1 cellular context compared by ENCODE assay signal in the genomic region with DNA sequence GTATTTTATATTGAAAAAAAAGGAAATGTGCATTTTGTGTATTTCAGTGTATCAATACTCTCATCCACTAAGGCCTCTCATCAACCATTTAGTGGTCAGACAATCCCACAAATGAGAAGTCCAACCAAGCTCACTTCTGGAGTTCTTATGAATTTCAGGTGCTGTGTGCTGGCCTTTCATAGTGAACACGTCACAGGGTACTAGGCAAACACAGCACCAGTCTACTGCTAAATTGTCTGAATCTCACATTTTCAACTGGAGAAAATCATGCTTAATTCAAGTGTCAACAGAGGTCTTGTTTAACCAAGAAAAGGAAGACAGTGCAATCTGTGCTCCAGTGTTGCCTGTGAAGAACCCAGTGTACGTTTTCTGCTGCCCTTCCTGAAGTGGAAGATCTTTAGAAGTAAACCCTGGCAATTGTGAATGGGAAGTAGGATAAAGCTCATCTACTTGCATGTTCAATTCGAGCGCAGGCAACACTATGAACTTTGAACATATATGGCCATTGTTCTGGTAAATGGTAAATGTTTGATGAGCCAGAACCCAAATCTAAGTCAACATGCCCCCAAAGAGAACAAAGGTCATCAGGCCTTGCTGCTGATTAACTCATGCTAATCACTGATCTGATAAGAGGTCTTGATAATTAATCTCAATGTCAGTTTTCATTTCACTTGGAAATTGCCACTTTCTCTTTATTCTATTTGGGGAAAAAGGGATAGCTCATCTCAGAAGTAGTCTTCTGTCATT.
TF ChIP-seq lines count a peak whose summit lies in the region.

No MANE protein-coding gene starts in this region.

TF ChIP-seq in HepG2, 621 proteins besides CTCF, POLR2A, EP300 and RAD21 (continued from another document and continues in another):
- no peak for TF ChIP-seq NPAS2 (CRISPR knock-in tag; IDR thresholded peaks at IDR 0.05; ENCODE audit: borderline replicate concordance)
- TF ChIP-seq RORA (CRISPR knock-in tag; IDR thresholded peaks at IDR 0.05): 0 out of 2 replicates have a peak, but pooled peaks have one; percentile 54
- no peak for TF ChIP-seq AKAP8 (CRISPR knock-in tag; IDR thresholded peaks at IDR 0.05)
- 0 out of 2 replicates have a peak, but pooled peaks have one; percentile 52 for TF ChIP-seq ZMAT3 (CRISPR knock-in tag; conservative IDR thresholded peaks at IDR 0.05)
- TF ChIP-seq PAWR (CRISPR knock-in tag; IDR thresholded peaks at IDR 0.05; ENCODE audit: borderline replicate concordance): no peak
- TF ChIP-seq MEIS2 (CRISPR knock-in tag; IDR thresholded peaks at IDR 0.05): no peak
- TF ChIP-seq MLLT10 (CRISPR knock-in tag; IDR thresholded peaks at IDR 0.05): no peak
- no peak for TF ChIP-seq ZNF546 (CRISPR knock-in tag; conservative IDR thresholded peaks at IDR 0.05)
- TF ChIP-seq ZSCAN9 (CRISPR knock-in tag; IDR thresholded peaks at IDR 0.05; ENCODE audit: borderline replicate concordance): 0 out of 2 replicates have a peak, but pooled peaks have one; percentile 56
- peak; percentile 93 for TF ChIP-seq NR2F6 (IDR thresholded peaks at IDR 0.05)
- peak; percentile 88 for TF ChIP-seq NR2F6 (CRISPR knock-in tag; IDR thresholded peaks at IDR 0.05)
- TF ChIP-seq ZNF788 (CRISPR knock-in tag; IDR thresholded peaks at IDR 0.05; ENCODE audit: borderline replicate concordance): no peak; the same call in 1 of the 2 replicates
- TF ChIP-seq, protein P1, sequence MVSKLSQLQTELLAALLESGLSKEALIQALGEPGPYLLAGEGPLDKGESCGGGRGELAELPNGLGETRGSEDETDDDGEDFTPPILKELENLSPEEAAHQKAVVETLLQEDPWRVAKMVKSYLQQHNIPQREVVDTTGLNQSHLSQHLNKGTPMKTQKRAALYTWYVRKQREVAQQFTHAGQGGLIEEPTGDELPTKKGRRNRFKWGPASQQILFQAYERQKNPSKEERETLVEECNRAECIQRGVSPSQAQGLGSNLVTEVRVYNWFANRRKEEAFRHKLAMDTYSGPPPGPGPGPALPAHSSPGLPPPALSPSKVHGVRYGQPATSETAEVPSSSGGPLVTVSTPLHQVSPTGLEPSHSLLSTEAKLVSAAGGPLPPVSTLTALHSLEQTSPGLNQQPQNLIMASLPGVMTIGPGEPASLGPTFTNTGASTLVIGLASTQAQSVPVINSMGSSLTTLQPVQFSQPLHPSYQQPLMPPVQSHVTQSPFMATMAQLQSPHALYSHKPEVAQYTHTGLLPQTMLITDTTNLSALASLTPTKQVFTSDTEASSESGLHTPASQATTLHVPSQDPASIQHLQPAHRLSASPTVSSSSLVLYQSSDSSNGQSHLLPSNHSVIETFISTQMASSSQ (IDR thresholded peaks at IDR 0.05; ENCODE audit: low read depth): peak; percentile 97
- TF ChIP-seq, protein P1 (CRISPR knock-in tag; IDR thresholded peaks at IDR 0.05; ENCODE audit: borderline replicate concordance): peak; percentile 98
- TF ChIP-seq KAT8 (CRISPR knock-in tag; IDR thresholded peaks at IDR 0.05): 0 out of 2 replicates have a peak, but pooled peaks have one; percentile 21
- TF ChIP-seq ZNF878 (CRISPR knock-in tag; IDR thresholded peaks at IDR 0.05): 0 out of 2 replicates have a peak, but pooled peaks have one; percentile 15
- no peak for TF ChIP-seq PAX8 (CRISPR knock-in tag; IDR thresholded peaks at IDR 0.05; ENCODE audit: borderline replicate concordance)
- TF ChIP-seq, protein P2, sequence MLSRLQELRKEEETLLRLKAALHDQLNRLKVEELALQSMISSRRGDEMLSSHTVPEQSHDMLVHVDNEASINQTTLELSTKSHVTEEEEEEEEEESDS (CRISPR knock-in tag; IDR thresholded peaks at IDR 0.05; ENCODE audit: borderline replicate concordance): no peak
- TF ChIP-seq, protein P3, sequence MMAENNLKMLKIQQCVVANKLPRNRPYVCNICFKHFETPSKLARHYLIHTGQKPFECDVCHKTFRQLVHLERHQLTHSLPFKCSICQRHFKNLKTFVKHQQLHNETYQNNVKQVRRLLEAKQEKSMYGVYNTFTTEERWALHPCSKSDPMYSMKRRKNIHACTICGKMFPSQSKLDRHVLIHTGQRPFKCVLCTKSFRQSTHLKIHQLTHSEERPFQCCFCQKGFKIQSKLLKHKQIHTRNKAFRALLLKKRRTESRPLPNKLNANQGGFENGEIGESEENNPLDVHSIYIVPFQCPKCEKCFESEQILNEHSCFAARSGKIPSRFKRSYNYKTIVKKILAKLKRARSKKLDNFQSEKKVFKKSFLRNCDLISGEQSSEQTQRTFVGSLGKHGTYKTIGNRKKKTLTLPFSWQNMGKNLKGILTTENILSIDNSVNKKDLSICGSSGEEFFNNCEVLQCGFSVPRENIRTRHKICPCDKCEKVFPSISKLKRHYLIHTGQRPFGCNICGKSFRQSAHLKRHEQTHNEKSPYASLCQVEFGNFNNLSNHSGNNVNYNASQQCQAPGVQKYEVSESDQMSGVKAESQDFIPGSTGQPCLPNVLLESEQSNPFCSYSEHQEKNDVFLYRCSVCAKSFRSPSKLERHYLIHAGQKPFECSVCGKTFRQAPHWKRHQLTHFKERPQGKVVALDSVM (CRISPR knock-in tag; IDR thresholded peaks at IDR 0.05): no peak; the same call in 1 of the 2 replicates
- no peak for TF ChIP-seq KDM5B (CRISPR knock-in tag; IDR thresholded peaks at IDR 0.05; ENCODE audit: borderline replicate concordance)
- no peak for TF ChIP-seq NR3C1 (CRISPR knock-in tag; IDR thresholded peaks at IDR 0.05)
- TF ChIP-seq, protein P4, sequence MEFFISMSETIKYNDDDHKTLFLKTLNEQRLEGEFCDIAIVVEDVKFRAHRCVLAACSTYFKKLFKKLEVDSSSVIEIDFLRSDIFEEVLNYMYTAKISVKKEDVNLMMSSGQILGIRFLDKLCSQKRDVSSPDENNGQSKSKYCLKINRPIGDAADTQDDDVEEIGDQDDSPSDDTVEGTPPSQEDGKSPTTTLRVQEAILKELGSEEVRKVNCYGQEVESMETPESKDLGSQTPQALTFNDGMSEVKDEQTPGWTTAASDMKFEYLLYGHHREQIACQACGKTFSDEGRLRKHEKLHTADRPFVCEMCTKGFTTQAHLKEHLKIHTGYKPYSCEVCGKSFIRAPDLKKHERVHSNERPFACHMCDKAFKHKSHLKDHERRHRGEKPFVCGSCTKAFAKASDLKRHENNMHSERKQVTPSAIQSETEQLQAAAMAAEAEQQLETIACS (CRISPR knock-in tag; IDR thresholded peaks at IDR 0.05): no peak
- TF ChIP-seq ZFAT (CRISPR knock-in tag; conservative IDR thresholded peaks at IDR 0.05): no peak
- TF ChIP-seq, protein P5, sequence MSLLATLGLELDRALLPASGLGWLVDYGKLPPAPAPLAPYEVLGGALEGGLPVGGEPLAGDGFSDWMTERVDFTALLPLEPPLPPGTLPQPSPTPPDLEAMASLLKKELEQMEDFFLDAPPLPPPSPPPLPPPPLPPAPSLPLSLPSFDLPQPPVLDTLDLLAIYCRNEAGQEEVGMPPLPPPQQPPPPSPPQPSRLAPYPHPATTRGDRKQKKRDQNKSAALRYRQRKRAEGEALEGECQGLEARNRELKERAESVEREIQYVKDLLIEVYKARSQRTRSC (CRISPR knock-in tag; IDR thresholded peaks at IDR 0.05; ENCODE audit: low read depth): no peak
- TF ChIP-seq, protein P6, sequence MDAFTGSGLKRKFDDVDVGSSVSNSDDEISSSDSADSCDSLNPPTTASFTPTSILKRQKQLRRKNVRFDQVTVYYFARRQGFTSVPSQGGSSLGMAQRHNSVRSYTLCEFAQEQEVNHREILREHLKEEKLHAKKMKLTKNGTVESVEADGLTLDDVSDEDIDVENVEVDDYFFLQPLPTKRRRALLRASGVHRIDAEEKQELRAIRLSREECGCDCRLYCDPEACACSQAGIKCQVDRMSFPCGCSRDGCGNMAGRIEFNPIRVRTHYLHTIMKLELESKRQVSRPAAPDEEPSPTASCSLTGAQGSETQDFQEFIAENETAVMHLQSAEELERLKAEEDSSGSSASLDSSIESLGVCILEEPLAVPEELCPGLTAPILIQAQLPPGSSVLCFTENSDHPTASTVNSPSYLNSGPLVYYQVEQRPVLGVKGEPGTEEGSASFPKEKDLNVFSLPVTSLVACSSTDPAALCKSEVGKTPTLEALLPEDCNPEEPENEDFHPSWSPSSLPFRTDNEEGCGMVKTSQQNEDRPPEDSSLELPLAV (CRISPR knock-in tag; conservative IDR thresholded peaks at IDR 0.05; ENCODE audit: low read depth): no peak
- TF ChIP-seq ZMYM3 (CRISPR knock-in tag; IDR thresholded peaks at IDR 0.05): peak; percentile 78
- TF ChIP-seq ZNF605 (CRISPR knock-in tag; IDR thresholded peaks at IDR 0.05): peak; percentile 75; the same call in 1 of the 2 replicates
- peak; percentile 68; the same call in 1 of the 2 replicates for TF ChIP-seq HOXA3 (CRISPR knock-in tag; IDR thresholded peaks at IDR 0.05)
- no peak for TF ChIP-seq STAG1 (CRISPR knock-in tag; IDR thresholded peaks at IDR 0.05)
- TF ChIP-seq PITX1 (CRISPR knock-in tag; IDR thresholded peaks at IDR 0.05): peak; percentile 97
- TF ChIP-seq ZNF496 (CRISPR knock-in tag; IDR thresholded peaks at IDR 0.05; ENCODE audit: insufficient replicate concordance): no peak
- TF ChIP-seq NCOA5 (CRISPR knock-in tag; IDR thresholded peaks at IDR 0.05): no peak
- peak; percentile 43; the same call in 1 of the 2 replicates for TF ChIP-seq ZNF12 (CRISPR knock-in tag; IDR thresholded peaks at IDR 0.05)
- no peak for TF ChIP-seq CAMTA2 (CRISPR knock-in tag; IDR thresholded peaks at IDR 0.05; ENCODE audit: borderline replicate concordance)
- no peak for TF ChIP-seq FOXC1 (CRISPR knock-in tag; IDR thresholded peaks at IDR 0.05; ENCODE audit: borderline replicate concordance)
- peak; percentile 82 for TF ChIP-seq TEAD3 (CRISPR knock-in tag; optimal IDR thresholded peaks at IDR 0.05; ENCODE audit: borderline replicate concordance)
- TF ChIP-seq, protein P7, sequence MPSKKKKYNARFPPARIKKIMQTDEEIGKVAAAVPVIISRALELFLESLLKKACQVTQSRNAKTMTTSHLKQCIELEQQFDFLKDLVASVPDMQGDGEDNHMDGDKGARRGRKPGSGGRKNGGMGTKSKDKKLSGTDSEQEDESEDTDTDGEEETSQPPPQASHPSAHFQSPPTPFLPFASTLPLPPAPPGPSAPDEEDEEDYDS (CRISPR knock-in tag; IDR thresholded peaks at IDR 0.05): peak; percentile 32
- no peak for TF ChIP-seq RBM39 (IDR thresholded peaks at IDR 0.05; ENCODE audit: low read depth, low read length, poor library complexity, severe bottlenecking)
- no peak for TF ChIP-seq ZNF329 (CRISPR knock-in tag; IDR thresholded peaks at IDR 0.05; ENCODE audit: low read depth)
- no peak for TF ChIP-seq ZNF350 (CRISPR knock-in tag; IDR thresholded peaks at IDR 0.05; ENCODE audit: borderline replicate concordance, low read depth)
- no peak for TF ChIP-seq ZNF777 (CRISPR knock-in tag; IDR thresholded peaks at IDR 0.05)
- no peak for TF ChIP-seq NFRKB (IDR thresholded peaks at IDR 0.05)
- no peak for TF ChIP-seq ARHGAP35 (CRISPR knock-in tag; IDR thresholded peaks at IDR 0.05; ENCODE audit: borderline replicate concordance)
- TF ChIP-seq SMARCE1 (IDR thresholded peaks at IDR 0.05; ENCODE audit: borderline replicate concordance): no peak
- TF ChIP-seq XBP1 (CRISPR knock-in tag; IDR thresholded peaks at IDR 0.05): no peak
- TF ChIP-seq, protein P8, sequence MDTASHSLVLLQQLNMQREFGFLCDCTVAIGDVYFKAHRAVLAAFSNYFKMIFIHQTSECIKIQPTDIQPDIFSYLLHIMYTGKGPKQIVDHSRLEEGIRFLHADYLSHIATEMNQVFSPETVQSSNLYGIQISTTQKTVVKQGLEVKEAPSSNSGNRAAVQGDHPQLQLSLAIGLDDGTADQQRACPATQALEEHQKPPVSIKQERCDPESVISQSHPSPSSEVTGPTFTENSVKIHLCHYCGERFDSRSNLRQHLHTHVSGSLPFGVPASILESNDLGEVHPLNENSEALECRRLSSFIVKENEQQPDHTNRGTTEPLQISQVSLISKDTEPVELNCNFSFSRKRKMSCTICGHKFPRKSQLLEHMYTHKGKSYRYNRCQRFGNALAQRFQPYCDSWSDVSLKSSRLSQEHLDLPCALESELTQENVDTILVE (CRISPR knock-in tag; IDR thresholded peaks at IDR 0.05): peak; percentile 76; the same call in 1 of the 2 replicates
- no peak for TF ChIP-seq SKI (IDR thresholded peaks at IDR 0.05; ENCODE audit: partially characterized antibody)
- TF ChIP-seq ZNF17 (CRISPR knock-in tag; IDR thresholded peaks at IDR 0.05): no peak
- TF ChIP-seq SP4 (CRISPR knock-in tag; IDR thresholded peaks at IDR 0.05): no peak
- no peak; the same call in 1 of the 2 replicates for TF ChIP-seq ZNF772 (CRISPR knock-in tag; IDR thresholded peaks at IDR 0.05)
- TF ChIP-seq, protein P9, sequence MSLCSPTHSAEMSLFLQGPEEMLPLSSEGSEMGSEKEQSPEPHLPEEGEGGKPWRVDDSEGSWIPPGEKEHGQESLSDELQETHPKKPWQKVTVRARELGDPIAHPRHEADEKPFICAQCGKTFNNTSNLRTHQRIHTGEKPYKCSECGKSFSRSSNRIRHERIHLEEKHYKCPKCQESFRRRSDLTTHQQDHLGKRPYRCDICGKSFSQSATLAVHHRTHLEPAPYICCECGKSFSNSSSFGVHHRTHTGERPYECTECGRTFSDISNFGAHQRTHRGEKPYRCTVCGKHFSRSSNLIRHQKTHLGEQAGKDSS (CRISPR knock-in tag; IDR thresholded peaks at IDR 0.05; ENCODE audit: borderline replicate concordance, low read depth): no peak
